ENCODE assay signal across 8 cellular contexts in genomic region chr20:59598625-59599310, GRCh38. TPM values are rescaled to one million over a fixed set of nuclear protein-coding genes. Genes with fewer than 3 reads are reported as not detected.
A peak's percentile ranks its signal among the peaks of the same experiment; 100 is the strongest.
DNase-seq lines count a peak whose midpoint lies in the region; FAIRE-seq lines count a peak whose summit lies in the region.

No MANE protein-coding gene starts in this region.

- H3K36me3 ChIP-seq in mesendoderm (ENCODE audit: control insufficient read depth, insufficient read depth, low read length) = no peaks in the 10 kb centered on the region

- H3K4ac ChIP-seq in mesendoderm (ENCODE audit: low read depth, low read length) = no peak overlapping the region

- no peaks in the 10 kb centered on the region for H3K4me1 ChIP-seq in mesendoderm (ENCODE audit: control insufficient read depth, low read depth, low read length)

- no peak overlapping the region for H4K5ac ChIP-seq in mesendoderm (ENCODE audit: low read length)

- H2AK5ac ChIP-seq in mesendoderm (ENCODE audit: low read length) = no peak overlapping the region

- H3K27ac ChIP-seq in mesendoderm (ENCODE audit: low read depth, low read length) = no peak overlapping the region

- H4K8ac ChIP-seq in mesendoderm (ENCODE audit: low read depth, low read length) = no peak overlapping the region

- H2BK120ac ChIP-seq in mesendoderm (ENCODE audit: low read depth, low read length) = no peak overlapping the region

- peak; percentile 96 for FAIRE-seq in urothelium cell line (lab: Jason Lieb, UNC)

- no peak overlapping the region for H3K4me2 ChIP-seq in mesendoderm (ENCODE audit: low read length)

- DNase-seq in activated CD8-positive, alpha-beta memory T cell treated with anti-CD3 and anti-CD28 coated beads for 24 hours = peak; percentile 64
- no peak for DNase-seq in activated CD8-positive, alpha-beta memory T cell treated with anti-CD3 and anti-CD28 coated beads, Interleukin-2, amount 50 U/mL, for 4 hours
- peak; percentile 13 for DNase-seq in HT1080 (ENCODE audit: low read depth)
- DNase-seq in RPMI7951 (ENCODE audit: low read depth) = peak; percentile 24
- DNase-seq in cerebellar cortex (ENCODE audit: low spot score) = peak; percentile 84
- DNase-seq in mesendoderm = peak; percentile 52
- DNase-seq in urothelium cell line (ENCODE audit: low spot score) = peak; percentile 89
- no peak for DNase-seq in NCI-H187 treated with DMSO at 0.1 percent for 48 hours (lab: John Stamatoyannopoulos, UW)

- H3K9ac ChIP-seq in mesendoderm (ENCODE audit: low read length) = no peak overlapping the region

- no peaks in the 10 kb centered on the region for H3K79me1 ChIP-seq in mesendoderm (ENCODE audit: low read length)

- no peaks in the 10 kb centered on the region for H3K27me3 ChIP-seq in mesendoderm (ENCODE audit: insufficient read depth, low read length, poor library complexity)

- no peak overlapping the region for H3K18ac ChIP-seq in mesendoderm (ENCODE audit: low read length)

- H3K4me3 ChIP-seq in mesendoderm (ENCODE audit: low read length) = no peak overlapping the region

- no CpG with 5 or more reads among the region's 13 CpGs for WGBS in mesendoderm (ENCODE audit: extremely low coverage, insufficient coverage, low lambda C conversion rate)

- no peak overlapping the region for H2BK5ac ChIP-seq in mesendoderm (ENCODE audit: low read length)

- H3K23ac ChIP-seq in mesendoderm (ENCODE audit: low read length) = no peak overlapping the region

- H3K56ac ChIP-seq in mesendoderm (ENCODE audit: low read length) = no peak overlapping the region

- no peak overlapping the region for H2BK15ac ChIP-seq in mesendoderm (replicated peaks; ENCODE audit: low read depth)

- no peaks in the 10 kb centered on the region for H3K79me2 ChIP-seq in mesendoderm (ENCODE audit: control insufficient read depth, insufficient read depth, low read length)

RNA-seq across cellular contexts. Expression of gene PHACTR3, which starts 5.6 kb away (rescaled TPM):
- not detected in 2 replicates for total RNA-seq in HT1080 (2014; rRNA removed; shearing (Covaris generic))
- polyA plus RNA-seq in HT1080 (2015; cell fraction: cytosol; rRNA removed) = not detected in 2 replicates
- polyA plus RNA-seq in HT1080 (2015; cell fraction: nucleus; rRNA removed) = not detected in 2 replicates
- total RNA-seq in RPMI7951 (2014; rRNA removed; shearing (Covaris generic)) = 0.12 and 0.59 TPM in 2 replicates
- polyA plus RNA-seq in mesendoderm (2013, experiment 1 of 2) = 0.13 TPM
- 0.11 TPM for polyA plus RNA-seq in mesendoderm (2013, experiment 2 of 2)

Comparison
In these comparisons a context has a peak if more than half of its experiments do, and no peak if none do; other contexts are left out.
1. DNase-seq: peak in activated CD8-positive, alpha-beta memory T cell treated with anti-CD3 and anti-CD28 coated beads for 24 hours (single experiment), HT1080 (single experiment), RPMI7951 (single experiment), cerebellar cortex (single experiment), mesendoderm (single experiment) and urothelium cell line (single experiment); none in activated CD8-positive, alpha-beta memory T cell treated with anti-CD3 and anti-CD28 coated beads, Interleukin-2, amount 50 U/mL, for 4 hours (single experiment) and NCI-H187 treated with DMSO at 0.1 percent for 48 hours (single experiment).